ENCODE assay signal across 23 cellular contexts in genomic region chr6:158954778-158955177, GRCh38.
"Had no signal": no experiment of that assay in that cellular context is flagged by ENCODE, and none has a peak within 500 bp of the region (broad histone marks: within the 10 kb centered on the region; RNA-seq: fewer than 3 reads in every experiment).

No MANE protein-coding gene starts in this region.

- H3K4me1 ChIP-seq: heart right ventricle, testis, upper lobe of left lung had no signal

- H3K36me3 Mint-ChIP-seq: activated naive CD8-positive, alpha-beta T cell treated with anti-CD3 and anti-CD28 coated beads for 36 hours had no signal

- H3K4me3 Mint-ChIP-seq: activated naive CD8-positive, alpha-beta T cell treated with anti-CD3 and anti-CD28 coated beads for 36 hours; neural crest cell; T-helper 17 cell had no signal

- H3K27me3 Mint-ChIP-seq: activated naive CD8-positive, alpha-beta T cell treated with anti-CD3 and anti-CD28 coated beads for 36 hours had no signal

- ATAC-seq: gastroesophageal sphincter, heart right ventricle, left cardiac atrium, mucosa of descending colon, T-helper 17 cell had no signal

- DNase-seq: activated CD4-positive, alpha-beta T cell treated with anti-CD3 and anti-CD28 coated beads, Interleukin-2, amount 50 U/mL, for 48 hours; activated naive CD4-positive, alpha-beta T cell treated with Interleukin-2 at 50 U/mL for 16 hours; activated naive CD8-positive, alpha-beta T cell treated with anti-CD3 and anti-CD28 coated beads for 36 hours; activated T-cell treated with anti-CD3 and anti-CD28 coated beads, Interleukin-2, amount 50 U/mL, for 48 hours; cerebellar nuclear complex; esophagus squamous epithelium; heart right ventricle; islet precursor cell; left cardiac atrium; mesenchymal stem cell; mucosa of descending colon; retina; stimulated activated CD4-positive, alpha-beta T cell treated with anti-CD3 and anti-CD28 coated beads, Interleukin-2, amount 100 ng/mL, for 48 hours; stimulated activated CD8-positive, alpha-beta memory T cell treated with anti-CD3 and anti-CD28 coated beads, Interleukin-4, amount 100 ng/mL, for 48 hours; stimulated activated naive CD4-positive, alpha-beta T cell; T-helper 17 cell; testis; upper lobe of left lung; WERI-Rb-1 had no signal

- FAIRE-seq: astrocyte had no signal

- H3K9me3 ChIP-seq: esophagus squamous epithelium, gastroesophageal sphincter, mucosa of descending colon, testis, upper lobe of left lung had no signal

- H3K27ac ChIP-seq: coronary artery, esophagus squamous epithelium, gastroesophageal sphincter, heart right ventricle, testis, upper lobe of left lung, WERI-Rb-1 had no signal

- H3K9me3 Mint-ChIP-seq: neural crest cell had no signal

- H3K4me3 ChIP-seq: coronary artery, esophagus squamous epithelium, gastroesophageal sphincter, heart right ventricle, mucosa of descending colon, testis, upper lobe of left lung had no signal

- H3K27me3 ChIP-seq: esophagus squamous epithelium, gastroesophageal sphincter, heart right ventricle, testis, upper lobe of left lung had no signal

- H3K27ac Mint-ChIP-seq: activated naive CD8-positive, alpha-beta T cell treated with anti-CD3 and anti-CD28 coated beads for 36 hours; T-helper 17 cell had no signal

- H3K4me1 Mint-ChIP-seq: activated naive CD8-positive, alpha-beta T cell treated with anti-CD3 and anti-CD28 coated beads for 36 hours; neural crest cell had no signal

- H3K36me3 ChIP-seq: esophagus squamous epithelium, gastroesophageal sphincter, heart right ventricle, upper lobe of left lung, WERI-Rb-1 had no signal
